In the genomic region with DNA sequence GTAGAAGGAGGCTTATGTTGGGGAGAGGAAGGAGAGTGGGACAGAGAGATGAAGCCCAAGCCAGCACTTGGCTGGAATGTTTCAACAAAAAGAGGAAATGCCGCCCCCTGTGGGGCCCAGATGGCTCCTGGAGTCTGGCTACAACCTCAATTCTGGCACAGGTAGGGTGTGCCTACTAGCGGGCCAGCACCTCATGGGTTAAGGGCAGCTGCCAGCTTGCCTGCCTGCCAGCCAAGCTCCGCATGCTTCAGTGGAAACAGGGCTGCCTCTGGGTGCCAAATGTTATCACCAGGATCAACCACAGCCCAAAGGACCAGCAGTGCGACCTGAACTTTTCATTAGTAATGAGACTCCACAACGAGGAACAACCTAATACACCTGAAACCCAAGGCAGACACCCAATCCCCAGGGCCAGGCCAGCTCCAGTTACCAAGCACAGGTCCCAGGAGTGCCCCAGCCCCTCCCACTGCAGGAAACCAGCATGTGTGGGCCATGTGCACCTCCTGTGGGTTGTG, we compare ENCODE assay signal across 11 cellular contexts. TPM values are rescaled to one million over a fixed set of nuclear protein-coding genes. Genes with fewer than 3 reads are reported as not detected.
DNase-seq lines count a peak whose midpoint lies in the region; ATAC-seq and TF ChIP-seq lines count a peak whose summit lies in the region.
"Had no signal": no experiment of that assay in that cellular context is flagged by ENCODE, and none has a peak within 500 bp of the region (broad histone marks: within the 10 kb centered on the region; RNA-seq: fewer than 3 reads in every experiment).

No MANE protein-coding gene starts in this region.

- H3K4me3 ChIP-seq in uterus (no peak overlapping the region), transverse colon (no peak overlapping the region)

- in situ Hi-C loops in transverse colon (cut with MboI; ENCODE audit: low pct_ligation_motif_present in 1 of 4, low pct_unique_long_range_greater_than_20kb in 1 of 4, low sequenced_read_pairs in 3 of 4): no loop called here

- no peaks in the 10 kb centered on the region for H3K4me1 ChIP-seq in uterus
- H3K4me1 ChIP-seq in transverse colon: no peaks in the 10 kb centered on the region

- H3K27me3 ChIP-seq in uterus (no peaks in the 10 kb centered on the region), transverse colon (no peaks in the 10 kb centered on the region)

- TF ChIP-seq EP300 in transverse colon (IDR thresholded peaks at IDR 0.05; ENCODE audit: low read depth): no peak

- WGBS in transverse colon (ENCODE audit: low coverage in 1 of 2), 2 donors: 22% methylated on average over 4 of the region's 5 CpGs; no CpG with 5 or more reads in 1 of the 2 donors

- H3K36me3 ChIP-seq in uterus: no peaks in the 10 kb centered on the region
- no peaks in the 10 kb centered on the region for H3K36me3 ChIP-seq in transverse colon

- TF ChIP-seq POLR2A in uterus (IDR thresholded peaks at IDR 0.05) (no peak), transverse colon (IDR thresholded peaks at IDR 0.05) (no peak)

- DNase-seq in COLO668 (lab: John Stamatoyannopoulos, UW; ENCODE audit: unreplicated experiment) (peak; percentile 58), HT-29 (ENCODE audit: low spot score) (peak; percentile 32), iPS-NIHi11 (ENCODE audit: low spot score) (peak; percentile 72), uterus (no peak), SHP77 (lab: John Stamatoyannopoulos, UW) (no peak), transverse colon (no peak)
- DNase-seq: Calu3 had no signal

- TF ChIP-seq CTCF in uterus (IDR thresholded peaks at IDR 0.05) (no peak), transverse colon (IDR thresholded peaks at IDR 0.05) (no peak)

- ATAC-seq in SK-N-SH treated with all-trans-retinoic acid at 6 μM for 48 hours (peak; percentile 42), GM19324 (IDR thresholded peaks at IDR 0.05; ENCODE audit: low FRiP score, unreplicated experiment) (no peak)

- H3K27ac ChIP-seq in uterus (no peak overlapping the region), transverse colon (no peak overlapping the region)

- intact Hi-C loops in uterus (cut with DNase I; ENCODE audit: low total_unique reads): no loop called here
- intact Hi-C loops in transverse colon (cut with DNase I; ENCODE audit: low total_unique reads): no loop called here

- no peaks in the 10 kb centered on the region for H3K9me3 ChIP-seq in uterus
- no peaks in the 10 kb centered on the region for H3K9me3 ChIP-seq in transverse colon

TF ChIP-seq in SK-N-SH treated with all-trans-retinoic acid at 6 μM for 48 hours, 23 proteins besides CTCF, POLR2A, EP300 and RAD21:
- TF ChIP-seq TCF4 (CRISPR knock-in tag; IDR thresholded peaks at IDR 0.05; ENCODE audit: borderline replicate concordance): no peak

RNA-seq across cellular contexts. Expression of gene RAB15, which starts 11.3 kb away (rescaled TPM):
- 33.2 and 39.3 TPM in 2 replicates for total RNA-seq in HT-29 (2014; rRNA removed; shearing (Covaris generic))
- total RNA-seq in uterus: 1 to 10 TPM in 3 of 4 donors, not detected in 1; 1.0 to 3.8 (median 3.4) TPM
- 10 to 100 TPM; 11.6 to 50.9 (median 19.4) TPM for total RNA-seq in transverse colon

RNA-seq across cellular contexts. Expression of gene GPX2, which starts 18.3 kb away (rescaled TPM):
- 1,024 and 1,115 TPM in 2 replicates for total RNA-seq in HT-29 (2014; rRNA removed; shearing (Covaris generic))
- under 1 TPM in 1 of 4 donors, not detected in 3; 0.29 TPM for total RNA-seq in uterus
- total RNA-seq in transverse colon: 100 to 1,000 TPM in 3 of 4 donors, 1 to 10 TPM in 1; 7.9 to 292 (median 204) TPM
- total RNA-seq: T-helper 2 cell treated with Interferon-gamma antibody and Interleukin-4, amounts not matched to agents 100 ng/mL and 5 ng/mL, for 36 hours; temporal lobe had no signal

RNA-seq across cellular contexts. Expression of gene FNTB, which starts 25.9 kb away (rescaled TPM):
- 8.2 and 8.9 TPM in 2 replicates for total RNA-seq in HT-29 (2014; rRNA removed; shearing (Covaris generic))
- total RNA-seq in uterus (10 to 100 TPM in 3 of 4 donors, 1 to 10 TPM in 1; 7.4 to 29.7 (median 20.4) TPM), transverse colon (10 to 100 TPM in 3 of 4 donors, 1 to 10 TPM in 1; 6.5 to 77.2 (median 12.7) TPM)

RNA-seq across cellular contexts. Expression of gene CHURC1, which starts 46.6 kb away (rescaled TPM):
- 13.9 TPM in 2 replicates for total RNA-seq in HT-29 (2014; rRNA removed; shearing (Covaris generic))
- total RNA-seq in uterus (100 to 1,000 TPM in 1 of 4 donors, 10 to 100 TPM in 3; 35.1 to 121 (median 62.4) TPM), transverse colon (100 to 1,000 TPM in 2 of 4 donors, 10 to 100 TPM in 2; 26.5 to 104 (median 78.6) TPM)

Comparison
In these comparisons a context has a peak if more than half of its experiments do, and no peak if none do; other contexts are left out.
1. DNase-seq: peak in COLO668 (single experiment), HT-29 (single experiment) and iPS-NIHi11 (single experiment); none in uterus (0 of 2), SHP77 (0 of 2) and transverse colon (single experiment).
2. RNA of gene GPX2, which starts 18.3 kb away (total RNA-seq): 1,024 to 1,115 TPM in HT-29 and 7.9 to 292 TPM in transverse colon; 0.29 TPM in uterus; every median in the first group is over 4 times any median in the second.